In the genomic region with DNA sequence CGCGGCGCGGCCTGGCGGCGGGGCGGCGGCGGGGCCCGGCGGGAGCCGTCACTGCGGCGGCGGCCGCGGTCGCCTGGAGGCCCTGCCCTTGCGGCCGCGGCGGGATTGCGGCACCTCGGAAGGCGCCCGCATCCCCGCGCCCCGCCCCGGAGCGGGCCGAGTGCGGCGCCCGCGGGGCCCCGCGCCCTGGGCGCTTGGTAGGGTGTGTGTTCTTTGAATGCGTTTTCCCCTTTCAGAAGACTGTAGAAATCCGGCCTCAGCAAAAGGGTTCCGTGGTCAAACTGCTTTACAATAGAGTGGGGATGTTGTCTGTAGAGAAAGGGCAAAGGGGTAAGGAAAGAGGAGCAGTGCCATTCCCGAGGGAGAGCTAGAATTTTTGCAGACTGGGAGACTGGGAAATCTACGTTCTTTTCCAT, we compare ENCODE assay signal across 8 cellular contexts. TPM values are rescaled to one million over a fixed set of nuclear protein-coding genes. Genes with fewer than 3 reads are reported as not detected.
DNase-seq lines count a peak whose midpoint lies in the region; ATAC-seq, FAIRE-seq and TF ChIP-seq lines count a peak whose summit lies in the region.

No MANE protein-coding gene starts in this region.

- no peak for FAIRE-seq in bronchial epithelial cell (lab: Jason Lieb, UNC)

- ATAC-seq in HG03039 (IDR thresholded peaks at IDR 0.05; ENCODE audit: unreplicated experiment) (peak; percentile 29), left colon (peak; percentile 52), GM21390 (IDR thresholded peaks at IDR 0.05; ENCODE audit: unreplicated experiment) (no peak)

- no peaks in the 10 kb centered on the region for H3K9me3 ChIP-seq in SK-N-MC (ENCODE audit: low read depth, low read length)
- H3K9me3 ChIP-seq in subcutaneous abdominal adipose tissue (ENCODE audit: control insufficient read depth in 5 of 5, low read length in 5 of 5) = no peaks in the 10 kb centered on the region

- H3K9ac ChIP-seq in SK-N-MC (ENCODE audit: insufficient read length) (peak overlapping the region; percentile 66), subcutaneous abdominal adipose tissue (ENCODE audit: low read length in 5 of 5) (peak overlapping the region; percentile 82 to 94 (median 91))

- H3K4me1 ChIP-seq in subcutaneous abdominal adipose tissue (ENCODE audit: control insufficient read depth in 5 of 5, insufficient read depth in 5 of 5, low read length in 5 of 5) = peaks cover 10 to 67% (median 57%) of the 10 kb centered on the region in 5 donors

- no peak for TF ChIP-seq CTCF in bronchial epithelial cell (IDR thresholded peaks at IDR 0.05; ENCODE audit: insufficient read depth, low read length, severe bottlenecking)

- H3K36me3 ChIP-seq in SK-N-MC (ENCODE audit: insufficient read depth, low read length) = no peaks in the 10 kb centered on the region
- H3K36me3 ChIP-seq in bronchial epithelial cell (ENCODE audit: control insufficient read depth, insufficient read depth, low read length) = no peaks in the 10 kb centered on the region
- peaks cover 0 to 14% (median 5%) of the 10 kb centered on the region in 5 donors for H3K36me3 ChIP-seq in subcutaneous abdominal adipose tissue (ENCODE audit: control insufficient read depth in 5 of 5, insufficient read depth in 5 of 5, low read length in 5 of 5)

- H3K4me3 ChIP-seq in SK-N-MC = peak overlapping the region; percentile 81
- peak overlapping the region; percentile 47 for H3K4me3 ChIP-seq in bronchial epithelial cell (ENCODE audit: low read depth, low read length)
- peak overlapping the region; percentile 75 to 93 (median 92) for H3K4me3 ChIP-seq in subcutaneous abdominal adipose tissue (ENCODE audit: low read depth in 1 of 5, low read length in 5 of 5)

- intact Hi-C loops in left colon (cut with DNase I, micrococcal nuclease) = no loop called here

- H3K27me3 ChIP-seq in bronchial epithelial cell (ENCODE audit: control insufficient read depth, insufficient read depth, low read length) (no peaks in the 10 kb centered on the region), subcutaneous abdominal adipose tissue (ENCODE audit: control insufficient read depth in 5 of 5, insufficient read depth in 4 of 5, low read length in 5 of 5) (no peaks in the 10 kb centered on the region)

- no peak overlapping the region for H3K27ac ChIP-seq in SK-N-MC
- H3K27ac ChIP-seq in subcutaneous abdominal adipose tissue (ENCODE audit: low read depth, low read length) = peak overlapping the region; percentile 96

- DNase-seq in stimulated activated naive CD4-positive, alpha-beta T cell (lab: John Stamatoyannopoulos, UW) = peak in 5 of 6 experiments; percentile 18 to 55 (median 34)
- DNase-seq in stimulated activated naive CD4-positive, alpha-beta T cell treated with Interleukin-2 at 50 U/mL for 16 hours (lab: John Stamatoyannopoulos, UW) = no peak
- DNase-seq in SK-N-MC (ENCODE audit: low read depth, low spot score) = no peak
- peak; percentile 10 for DNase-seq in bronchial epithelial cell (ENCODE audit: low read depth)
- DNase-seq in left colon = peak in 1 of 2 donors; percentile 41

RNA-seq across cellular contexts. Expression of a gene that starts 0.6 kb away (rescaled TPM):
- total RNA-seq in bronchial epithelial cell (28.3 and 29.7 TPM in 2 replicates), left colon (10 to 100 TPM; 27.7 to 31.7 TPM)

Comparison
In these comparisons a context has a peak if more than half of its experiments do, and no peak if none do; other contexts are left out.
1. DNase-seq: peak in stimulated activated naive CD4-positive, alpha-beta T cell (5 of 6) and bronchial epithelial cell (single experiment); none in stimulated activated naive CD4-positive, alpha-beta T cell treated with Interleukin-2 at 50 U/mL for 16 hours (single experiment) and SK-N-MC (single experiment).
2. Peak in every context shown above with its lines, with median percentiles within 50 percentile points of each other: H3K4me3 ChIP-seq.